In the genomic region with DNA sequence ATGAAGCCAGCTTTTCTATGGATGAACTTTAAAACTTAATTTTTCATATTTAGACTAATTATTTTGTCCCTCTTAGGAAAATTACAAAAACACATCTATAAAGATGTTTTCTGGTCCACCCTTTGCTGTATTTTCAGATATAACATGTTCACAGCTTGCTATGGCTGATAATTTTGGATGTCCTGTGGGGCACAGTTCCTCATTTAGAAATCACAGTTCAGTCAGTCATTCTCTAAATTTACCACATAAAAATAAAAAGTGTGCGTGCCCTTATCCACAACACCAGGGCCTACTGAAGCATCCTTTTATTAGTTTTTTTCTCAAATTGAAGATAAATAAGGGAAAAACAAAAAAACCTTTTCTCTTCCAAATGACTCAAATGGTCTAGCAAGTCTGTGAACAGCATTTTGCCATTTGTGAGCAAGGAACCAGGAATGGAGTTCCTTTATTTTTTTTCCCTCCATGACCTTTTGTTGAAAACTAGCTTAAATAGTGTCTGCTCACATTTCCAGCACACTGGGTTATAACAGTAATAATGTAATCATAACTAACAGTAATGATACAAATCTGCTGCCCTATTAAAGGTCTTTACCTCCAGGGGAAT, we compare ENCODE assay signal across 1 cellular context.
TF ChIP-seq lines count a peak whose summit lies in the region.

No MANE protein-coding gene starts in this region.

TF ChIP-seq in IMR-90, 13 proteins besides CTCF, POLR2A, EP300 and RAD21:
- TF ChIP-seq MAFK (IDR thresholded peaks at IDR 0.05; ENCODE audit: low read depth, low read length) (no peak), MAZ (IDR thresholded peaks at IDR 0.05; ENCODE audit: borderline replicate concordance, low read depth, low read length) (no peak), BHLHE40 (IDR thresholded peaks at IDR 0.05; ENCODE audit: low read depth, low read length) (no peak)
